Comparison of ENCODE assay signal across 10 cellular contexts in the genomic region with DNA sequence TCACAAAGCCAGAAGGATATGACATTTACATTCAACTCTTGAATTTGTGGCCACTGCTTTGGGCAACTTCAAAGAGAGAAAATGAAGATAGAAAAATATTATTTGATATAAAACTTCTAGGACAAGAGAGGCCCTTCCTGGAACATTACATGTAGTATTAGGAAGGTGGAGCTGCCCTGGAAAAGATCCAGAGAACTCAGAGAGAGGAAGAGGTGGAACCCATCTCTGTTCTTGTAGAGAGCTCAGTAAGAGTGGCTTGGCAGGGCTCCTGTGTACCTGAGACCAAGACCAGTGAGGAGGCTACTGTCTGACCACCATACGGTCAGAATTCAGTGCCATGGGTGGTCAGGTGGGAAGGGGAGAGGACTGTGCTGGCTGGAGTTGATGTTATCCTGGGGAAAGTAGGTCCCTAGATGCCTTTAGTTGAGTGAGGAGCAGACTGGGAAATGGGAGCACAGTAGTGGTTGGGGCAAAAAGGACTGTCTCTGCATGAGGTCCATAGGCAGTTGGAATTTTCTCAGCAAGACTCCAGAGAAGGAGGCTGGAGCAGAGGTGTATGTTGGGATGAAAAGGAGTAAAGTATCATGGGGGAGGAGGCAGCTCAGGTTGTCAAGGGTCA. TPM values are rescaled to one million over a fixed set of nuclear protein-coding genes. Genes with fewer than 3 reads are reported as not detected.
DNase-seq lines count a peak whose midpoint lies in the region; ATAC-seq, FAIRE-seq and TF ChIP-seq lines count a peak whose summit lies in the region.
"Had no signal": no experiment of that assay in that cellular context is flagged by ENCODE, and none has a peak within 500 bp of the region (broad histone marks: within the 10 kb centered on the region; RNA-seq: fewer than 3 reads in every experiment).

No MANE protein-coding gene starts in this region.

- no peak for ATAC-seq in left cardiac atrium
- no peak for ATAC-seq in activated naive CD8-positive, alpha-beta T cell treated with anti-CD3 and anti-CD28 coated beads, Interleukin-2, amount 10 ng/mL, durations not matched to agents 7 days and 5 days (ENCODE audit: low read depth)
- no peak for ATAC-seq in upper lobe of right lung

- 100% methylated on average over 1 of the region's 1 CpG; no CpG with 5 or more reads in 1 of the 2 experiments for whole genome bisulfite sequencing in mesodermal cell (ENCODE audit: insufficient coverage in 2 of 2), 2 experiments

- POLR2A ChIA-PET in activated naive CD8-positive, alpha-beta T cell treated with anti-CD3 and anti-CD28 coated beads, Interleukin-2, amount 10 ng/mL, durations not matched to agents 7 days and 5 days (lab: Charles Lee) = no interaction called here

- peak overlapping the region; percentile 67 for H3K4me3 Mint-ChIP-seq in activated naive CD8-positive, alpha-beta T cell treated with anti-CD3 and anti-CD28 coated beads, Interleukin-2, amount 10 ng/mL, durations not matched to agents 7 days and 5 days

- peak overlapping the region; percentile 80 for H3K27ac Mint-ChIP-seq in activated naive CD8-positive, alpha-beta T cell treated with anti-CD3 and anti-CD28 coated beads, Interleukin-2, amount 10 ng/mL, durations not matched to agents 7 days and 5 days

- H3K27me3 Mint-ChIP-seq in activated naive CD8-positive, alpha-beta T cell treated with anti-CD3 and anti-CD28 coated beads, Interleukin-2, amount 10 ng/mL, durations not matched to agents 7 days and 5 days = no peaks in the 10 kb centered on the region

- peak overlapping the region; percentile 63 for H3K27ac ChIP-seq in left ventricle myocardium inferior (replicated peaks)
- H3K27ac ChIP-seq in mesodermal cell (ENCODE audit: low read depth, low read length, severe bottlenecking) = peak overlapping the region; percentile 11
- H3K27ac ChIP-seq in upper lobe of right lung = peak overlapping the region; percentile 34

- H3K36me3 Mint-ChIP-seq in activated naive CD8-positive, alpha-beta T cell treated with anti-CD3 and anti-CD28 coated beads, Interleukin-2, amount 10 ng/mL, durations not matched to agents 7 days and 5 days = no peaks in the 10 kb centered on the region

- TF ChIP-seq CTCF in left ventricle myocardium inferior (IDR thresholded peaks at IDR 0.05; ENCODE audit: borderline replicate concordance) (no peak), upper lobe of right lung (IDR thresholded peaks at IDR 0.05) (no peak)

- H3K4me3 ChIP-seq in left ventricle myocardium inferior (no peak overlapping the region), mesodermal cell (ENCODE audit: extremely low read depth, insufficient read depth, low read length, poor library complexity, severe bottlenecking) (no peak overlapping the region), upper lobe of right lung (no peak overlapping the region)
- H3K4me3 ChIP-seq: dorsolateral prefrontal cortex had no signal

- intact Hi-C loops in left ventricle myocardium inferior (cut with micrococcal nuclease) = loop anchor here (10.0 kb wide), 1 partner anchor 48 kb away; no protein-coding TSS in a partner anchor
- intact Hi-C loops in left cardiac atrium (cut with DNase I) = no loop called here
- intact Hi-C loops in upper lobe of right lung (cut with DNase I) = no loop called here

- no peak for FAIRE-seq in HTR-8/SVneo (lab: Jason Lieb, UNC)
- FAIRE-seq: GM12892 had no signal

- H3K9me3 ChIP-seq in left ventricle myocardium inferior (replicated peaks) (peaks cover 6% of the 10 kb centered on the region), mesodermal cell (ENCODE audit: control insufficient read depth, low read length) (peaks cover 11% of the 10 kb centered on the region), upper lobe of right lung (no peaks in the 10 kb centered on the region)

- H3K27me3 ChIP-seq in left ventricle myocardium inferior (ENCODE audit: low read depth) (no peaks in the 10 kb centered on the region), upper lobe of right lung (no peaks in the 10 kb centered on the region)

- no peaks in the 10 kb centered on the region for H3K9me3 Mint-ChIP-seq in activated naive CD8-positive, alpha-beta T cell treated with anti-CD3 and anti-CD28 coated beads, Interleukin-2, amount 10 ng/mL, durations not matched to agents 7 days and 5 days

- H3K4me1 ChIP-seq in left ventricle myocardium inferior = peaks cover 79% of the 10 kb centered on the region
- H3K4me1 ChIP-seq in mesodermal cell (ENCODE audit: control insufficient read depth, insufficient read depth, low read length, poor library complexity, severe bottlenecking) = peaks cover 29% of the 10 kb centered on the region
- peaks cover 30% of the 10 kb centered on the region for H3K4me1 ChIP-seq in upper lobe of right lung

- DNase-seq in left ventricle myocardium inferior = no peak
- no peak for DNase-seq in left cardiac atrium
- no peak for DNase-seq in activated naive CD8-positive, alpha-beta T cell treated with anti-CD3 and anti-CD28 coated beads, Interleukin-2, amount 10 ng/mL, durations not matched to agents 7 days and 5 days
- peak; percentile 12 for DNase-seq in upper lobe of right lung
- no peak for DNase-seq in GF-D8 (lab: John Stamatoyannopoulos, UW)
- DNase-seq in stimulated activated CD4-positive, alpha-beta T cell treated with anti-CD3 and anti-CD28 coated beads, Interleukin-1b, Interleukin-23, amount 100 ng/mL, for 48 hours = no peak
- DNase-seq in HTR-8/SVneo (ENCODE audit: insufficient read length, low spot score) = no peak
- DNase-seq: dorsolateral prefrontal cortex had no signal

- peaks cover 21% of the 10 kb centered on the region for H3K4me1 Mint-ChIP-seq in activated naive CD8-positive, alpha-beta T cell treated with anti-CD3 and anti-CD28 coated beads, Interleukin-2, amount 10 ng/mL, durations not matched to agents 7 days and 5 days

- H3K36me3 ChIP-seq in left ventricle myocardium inferior (peaks cover 15% of the 10 kb centered on the region), mesodermal cell (ENCODE audit: control insufficient read depth, insufficient read depth, low read length) (peaks cover 95% of the 10 kb centered on the region), upper lobe of right lung (no peaks in the 10 kb centered on the region)

RNA-seq across cellular contexts. Expression of gene TGFBI, which starts 7.6 kb away (rescaled TPM):
- total RNA-seq in left ventricle myocardium inferior (43.4 TPM), left cardiac atrium (100 to 1,000 TPM in 1 of 2 donors, 10 to 100 TPM in 1; 79.7 to 130 TPM), upper lobe of right lung (96.7 TPM)
- 10 to 100 TPM in 1 of 2 experiments, 1 to 10 TPM in 1; 9.3 to 14.6 TPM for total RNA-seq in activated naive CD8-positive, alpha-beta T cell treated with anti-CD3 and anti-CD28 coated beads, Interleukin-2, amount 10 ng/mL, durations not matched to agents 7 days and 5 days
- polyA plus RNA-seq in mesodermal cell (2013, experiment 1 of 2) = 718 TPM
- polyA plus RNA-seq in mesodermal cell (2013, experiment 2 of 2) = 804 TPM

Comparison
In these comparisons a context has a peak if more than half of its experiments do, and no peak if none do; other contexts are left out.
1. H3K27ac ChIP-seq: peak in every context shown above with its lines; median percentile 63 in left ventricle myocardium inferior; 34 in upper lobe of right lung; 11 in mesodermal cell.